Comparison of ENCODE assay signal across 8 cellular contexts in genomic region chr1:48471103-48471502, GRCh38. TPM values are rescaled to one million over a fixed set of nuclear protein-coding genes. Genes with fewer than 3 reads are reported as not detected.
DNase-seq lines count a peak whose midpoint lies in the region; ATAC-seq, FAIRE-seq and TF ChIP-seq lines count a peak whose summit lies in the region.

No MANE protein-coding gene starts in this region.

- peak overlapping the region; percentile 77 to 94 for H3K27ac ChIP-seq in A549

- TF ChIP-seq CTCF in A549 (IDR thresholded peaks at IDR 0.05), result no peak
- TF ChIP-seq CTCF in endothelial cell (IDR thresholded peaks at IDR 0.05; ENCODE audit: unreplicated experiment), result no peak

- H3K9me3 Mint-ChIP-seq in endothelial cell (ENCODE audit: unreplicated experiment) (peaks cover under 1% of the 10 kb centered on the region), naive B cell (peaks cover 0 to 11% (median 1%) of the 10 kb centered on the region in 7 donors)

- H3K4me1 Mint-ChIP-seq in endothelial cell (ENCODE audit: unreplicated experiment), result peaks cover 33% of the 10 kb centered on the region
- H3K4me1 Mint-ChIP-seq in naive B cell, result peaks cover 30 to 34% (median 32%) of the 10 kb centered on the region in 3 donors

- H3K4me3 Mint-ChIP-seq in endothelial cell (ENCODE audit: unreplicated experiment) (peak overlapping the region; percentile 95), naive B cell (peak overlapping the region; percentile 86 to 97 (median 94))

- CTCF ChIA-PET in A549 (lab: Yijun Ruan, JAX), result no interaction called here

- no peak for FAIRE-seq in A549 (lab: Jason Lieb, UNC)

- H3K27me3 Mint-ChIP-seq in endothelial cell (ENCODE audit: unreplicated experiment) (peaks cover 9% of the 10 kb centered on the region), naive B cell (peaks cover 0 to 7% (median 0%) of the 10 kb centered on the region in 3 donors)

- TF ChIP-seq POLR2A in A549 (IDR thresholded peaks at IDR 0.05; ENCODE audit: low read length), result no peak

- H3K36me3 Mint-ChIP-seq in endothelial cell (ENCODE audit: low read depth, unreplicated experiment) (no peaks in the 10 kb centered on the region), naive B cell (no peaks in the 10 kb centered on the region)

- H3K27ac Mint-ChIP-seq in endothelial cell (ENCODE audit: unreplicated experiment) (peak overlapping the region; percentile 95), naive B cell (peak overlapping the region; percentile 36 to 99 (median 91))

- DNase-seq in A549 (ENCODE audit: low read depth in 1 of 2, low spot score in 1 of 2), result no peak
- DNase-seq in NT2/D1 (ENCODE audit: low read depth, low spot score), result no peak
- DNase-seq in endothelial cell (ENCODE audit: low spot score), result peak; percentile 4
- DNase-seq in naive B cell, result no peak
- DNase-seq in SIG-M5 (lab: John Stamatoyannopoulos, UW), result no peak
- DNase-seq in HPDE6-E6E7 (ENCODE audit: extremely low spot score), result no peak

- 62% methylated on average over 5 of the region's 5 CpGs for WGBS in A549 (ENCODE audit: missing lambda C conversion rate)

- peak overlapping the region; percentile 94 for H3K4me2 ChIP-seq in A549

- POLR2A ChIA-PET in A549 (lab: Yijun Ruan, JAX), result no interaction called here

- H3K36me3 ChIP-seq in NT2/D1 (ENCODE audit: insufficient read depth, insufficient read length, low read length), result no peaks in the 10 kb centered on the region

- H3K4me3 ChIP-seq in A549 (peak overlapping the region; percentile 68), NT2/D1 (ENCODE audit: insufficient read length, low read depth) (peak overlapping the region; percentile 85)

- TF ChIP-seq RAD21 in A549 (conservative IDR thresholded peaks at IDR 0.05 in 1 of 2, IDR thresholded peaks at IDR 0.05 in 1 of 2), result no peak

- peak overlapping the region; percentile 86 for H3K9ac ChIP-seq in NT2/D1 (ENCODE audit: insufficient read length, low read depth)

- H3K4me1 ChIP-seq in A549, result peaks cover 8% of the 10 kb centered on the region; the same call in 2 of the 3 replicates
- H3K4me1 ChIP-seq in NT2/D1 (ENCODE audit: insufficient read depth, insufficient read length), result peaks cover 6% of the 10 kb centered on the region

- H3K27me3 ChIP-seq in NT2/D1 (ENCODE audit: insufficient read depth, insufficient read length), result peaks cover 12% of the 10 kb centered on the region

- no peak for TF ChIP-seq EP300 in A549 (IDR thresholded peaks at IDR 0.05)

- ATAC-seq in A549, result no peak
- no peak for ATAC-seq in naive B cell (ENCODE audit: low read depth in 2 of 2)
- no peak for ATAC-seq in HG02623 (IDR thresholded peaks at IDR 0.05; ENCODE audit: unreplicated experiment)
- no peak for ATAC-seq in HG02870 (IDR thresholded peaks at IDR 0.05; ENCODE audit: unreplicated experiment)

- no peaks in the 10 kb centered on the region; the same call in 2 of the 3 replicates for H3K9me3 ChIP-seq in A549
- peaks cover 18% of the 10 kb centered on the region; the same call in 1 of the 2 replicates for H3K9me3 ChIP-seq in NT2/D1 (ENCODE audit: insufficient read depth, low read length)

TF ChIP-seq in A549, 52 proteins besides CTCF, POLR2A, EP300 and RAD21:
- TF ChIP-seq, protein P1, sequence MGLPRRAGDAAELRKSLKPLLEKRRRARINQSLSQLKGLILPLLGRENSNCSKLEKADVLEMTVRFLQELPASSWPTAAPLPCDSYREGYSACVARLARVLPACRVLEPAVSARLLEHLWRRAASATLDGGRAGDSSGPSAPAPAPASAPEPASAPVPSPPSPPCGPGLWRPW (IDR thresholded peaks at IDR 0.05), result no peak
- TF ChIP-seq CEBPB (IDR thresholded peaks at IDR 0.05), result peak in 1 of 2 experiments; percentile 17; a peak in 1 of 4 replicates

RNA-seq across cellular contexts. Expression of gene SPATA6, which starts 0.9 kb away (rescaled TPM):
- polyA plus RNA-seq in A549 (2011; rRNA removed), result 2.8 and 3.5 TPM in 2 replicates
- polyA plus RNA-seq in A549 (2012; cell fraction: cytosol; rRNA removed), result 0.67 and 1.4 TPM in 2 replicates
- 0.75 and 1.1 TPM in 2 replicates for polyA plus RNA-seq in A549 (2012; cell fraction: nucleus; rRNA removed)
- polyA plus RNA-seq in A549 (2017; fragmentation: RNase III; extraction: RNeasy Plus Mini Kit Qiagen cat#74134 plus additional on column Dnase treatment), result 2.1 to 2.6 TPM (median 2.3 TPM) in 3 replicates
- 3.4 and 5.0 TPM in 2 replicates for polyA minus RNA-seq in A549 (2011; rRNA and poly(A)+ RNA removed)
- total RNA-seq in endothelial cell (ENCODE audit: unreplicated experiment), result 26.0 TPM
- polyA plus RNA-seq in naive B cell (ENCODE audit: low read depth in 6 of 6), result 1 to 10 TPM; 1.7 to 2.9 (median 2.5) TPM
